19 cellular contexts compared by ENCODE assay signal in the genomic region with DNA sequence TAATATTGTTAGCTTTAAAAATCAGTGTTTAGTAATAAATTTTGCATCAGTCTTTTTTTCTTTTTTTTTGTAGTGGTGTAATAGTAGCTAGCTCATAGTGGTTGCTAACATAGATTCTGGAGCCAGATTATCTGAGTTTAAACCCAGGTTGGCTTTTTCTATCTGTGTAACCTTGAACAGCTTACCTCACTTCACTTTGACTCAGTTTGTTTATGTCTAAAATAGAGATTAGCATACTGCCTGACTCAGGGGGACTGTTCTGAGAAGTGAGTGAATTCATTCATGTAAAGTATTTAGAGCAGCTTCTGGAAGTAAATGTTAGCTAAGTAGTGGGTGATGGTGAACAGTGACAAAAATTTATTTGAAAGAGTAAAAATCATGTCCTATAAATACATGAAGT. TPM values are rescaled to one million over a fixed set of nuclear protein-coding genes. Genes with fewer than 3 reads are reported as not detected.
DNase-seq lines count a peak whose midpoint lies in the region; ATAC-seq and TF ChIP-seq lines count a peak whose summit lies in the region.
"Had no signal": no experiment of that assay in that cellular context is flagged by ENCODE, and none has a peak within 500 bp of the region (broad histone marks: within the 10 kb centered on the region; RNA-seq: fewer than 3 reads in every experiment).

No MANE protein-coding gene starts in this region.

- H3K27me3 ChIP-seq in subcutaneous abdominal adipose tissue (ENCODE audit: control insufficient read depth in 5 of 5, insufficient read depth in 4 of 5, low read length in 5 of 5): no peaks in the 10 kb centered on the region
- H3K27me3 ChIP-seq: suprapubic skin had no signal

- peak in 1 of 2 donors; percentile 7 for DNase-seq in activated T-cell treated with anti-CD3 and anti-CD28 coated beads, Interleukin-2, amount 50 U/mL, for 72 hours
- no peak for DNase-seq in activated T-cell treated with anti-CD3 and anti-CD28 coated beads, Interleukin-2, amount 50 U/mL, for 48 hours
- DNase-seq in astrocyte of the spinal cord (ENCODE audit: low read depth, low spot score) (peak; percentile 48), kidney tubule cell (ENCODE audit: low spot score) (peak; percentile 8), retina (no peak), NCI-H2196 treated with DMSO at 0.1 percent for 48 hours (lab: John Stamatoyannopoulos, UW; ENCODE audit: unreplicated experiment) (no peak)
- DNase-seq in stimulated activated naive CD4-positive, alpha-beta T cell (lab: John Stamatoyannopoulos, UW): no peak
- DNase-seq: ACHN; activated CD4-positive, alpha-beta T cell treated with anti-CD3 and anti-CD28 coated beads, Interleukin-2, amount 10 ng/mL, durations not matched to agents 24 days and 14 days; CD4-positive, alpha-beta memory T cell; EL; NCI-H1417; NCI-H2227 treated with DMSO at 0.1 percent for 48 hours; T1000 had no signal

- TF ChIP-seq CTCF in astrocyte of the spinal cord (IDR thresholded peaks at IDR 0.05; ENCODE audit: low read depth, low read length): no peak

- no peak overlapping the region for H3K4me3 ChIP-seq in astrocyte of the spinal cord (ENCODE audit: low read depth, low read length)
- no peak overlapping the region for H3K4me3 ChIP-seq in subcutaneous abdominal adipose tissue (ENCODE audit: low read depth in 1 of 5, low read length in 5 of 5)
- H3K4me3 ChIP-seq: GM12878, suprapubic skin had no signal

- H3K4me1 ChIP-seq in subcutaneous abdominal adipose tissue (ENCODE audit: control insufficient read depth in 5 of 5, insufficient read depth in 5 of 5, low read length in 5 of 5): peaks cover 0 to 26% (median 7%) of the 10 kb centered on the region in 5 donors

- peak overlapping the region; percentile 0 for H3K27ac ChIP-seq in subcutaneous abdominal adipose tissue (ENCODE audit: low read depth, low read length)
- H3K27ac ChIP-seq: KMS-11, suprapubic skin had no signal

- H3K27me3 Mint-ChIP-seq in activated T-cell treated with anti-CD3 and anti-CD28 coated beads, Interleukin-2, amount 50 U/mL, for 72 hours (ENCODE audit: low read depth): no peaks in the 10 kb centered on the region
- H3K27me3 Mint-ChIP-seq: activated CD4-positive, alpha-beta T cell treated with anti-CD3 and anti-CD28 coated beads, Interleukin-2, amount 10 ng/mL, durations not matched to agents 24 days and 14 days; brain; CD4-positive, alpha-beta memory T cell had no signal

- H3K4me3 Mint-ChIP-seq in activated T-cell treated with anti-CD3 and anti-CD28 coated beads, Interleukin-2, amount 50 U/mL, for 72 hours: peak overlapping the region in 1 of 2 donors; percentile 0
- H3K4me3 Mint-ChIP-seq: activated CD4-positive, alpha-beta T cell treated with anti-CD3 and anti-CD28 coated beads, Interleukin-2, amount 10 ng/mL, durations not matched to agents 24 days and 14 days; brain; CD4-positive, alpha-beta memory T cell had no signal

- H3K4me1 Mint-ChIP-seq in activated T-cell treated with anti-CD3 and anti-CD28 coated beads, Interleukin-2, amount 50 U/mL, for 72 hours (ENCODE audit: low read depth): peaks cover 15% of the 10 kb centered on the region

- H3K27ac Mint-ChIP-seq in activated T-cell treated with anti-CD3 and anti-CD28 coated beads, Interleukin-2, amount 50 U/mL, for 72 hours: peak overlapping the region; percentile 30
- H3K27ac Mint-ChIP-seq: CD4-positive, alpha-beta memory T cell had no signal

- in situ Hi-C loops in astrocyte of the spinal cord (cut with HindIII; ENCODE audit: low sequenced_read_pairs): no loop called here

- ATAC-seq in activated T-cell treated with anti-CD3 and anti-CD28 coated beads, Interleukin-2, amount 50 U/mL, for 72 hours (replicated peaks in 1 of 2): peak; percentile 99 to 100
- ATAC-seq: GM12878 had no signal

- H3K36me3 Mint-ChIP-seq in activated T-cell treated with anti-CD3 and anti-CD28 coated beads, Interleukin-2, amount 50 U/mL, for 72 hours (ENCODE audit: insufficient read depth in 2 of 2): peaks cover 3 to 8% of the 10 kb centered on the region in 2 donors

- no peak overlapping the region for H3K9ac ChIP-seq in subcutaneous abdominal adipose tissue (ENCODE audit: low read length in 5 of 5)
- H3K9ac ChIP-seq: KMS-11 had no signal

- H3K9me3 ChIP-seq in subcutaneous abdominal adipose tissue (ENCODE audit: control insufficient read depth in 5 of 5, low read length in 5 of 5): no peaks in the 10 kb centered on the region
- H3K9me3 ChIP-seq: suprapubic skin had no signal

- peaks cover 2 to 18% (median 4%) of the 10 kb centered on the region in 5 donors for H3K36me3 ChIP-seq in subcutaneous abdominal adipose tissue (ENCODE audit: control insufficient read depth in 5 of 5, insufficient read depth in 5 of 5, low read length in 5 of 5)

- H3K9me3 Mint-ChIP-seq in activated T-cell treated with anti-CD3 and anti-CD28 coated beads, Interleukin-2, amount 50 U/mL, for 72 hours: no peaks in the 10 kb centered on the region
- H3K9me3 Mint-ChIP-seq: activated CD4-positive, alpha-beta T cell treated with anti-CD3 and anti-CD28 coated beads, Interleukin-2, amount 10 ng/mL, durations not matched to agents 24 days and 14 days; brain; CD4-positive, alpha-beta memory T cell had no signal

RNA-seq across cellular contexts. Expression of a gene that starts 32.9 kb away (rescaled TPM):
- 10 to 100 TPM; 13.5 to 14.5 TPM for total RNA-seq in activated T-cell treated with anti-CD3 and anti-CD28 coated beads, Interleukin-2, amount 50 U/mL, for 72 hours

Comparison
In these comparisons a context has a peak if more than half of its experiments do, and no peak if none do; other contexts are left out.
1. DNase-seq: peak in astrocyte of the spinal cord (single experiment) and kidney tubule cell (single experiment); none in activated T-cell treated with anti-CD3 and anti-CD28 coated beads, Interleukin-2, amount 50 U/mL, for 48 hours (0 of 2), retina (single experiment), stimulated activated naive CD4-positive, alpha-beta T cell (0 of 6) and NCI-H2196 treated with DMSO at 0.1 percent for 48 hours (single experiment).